9 cellular contexts compared by ENCODE assay signal in genomic region chr2:109715302-109715937, GRCh38.
A peak's percentile ranks its signal among the peaks of the same experiment; 100 is the strongest.
DNase-seq lines count a peak whose midpoint lies in the region; ATAC-seq and TF ChIP-seq lines count a peak whose summit lies in the region.
"Had no signal": no experiment of that assay in that cellular context is flagged by ENCODE, and none has a peak within 500 bp of the region (broad histone marks: within the 10 kb centered on the region; RNA-seq: fewer than 3 reads in every experiment).

No MANE protein-coding gene starts in this region.

- H3K27me3 ChIP-seq in A673 (replicated peaks; ENCODE audit: insufficient read depth, low read depth, low read length, poor library complexity) (no peaks in the 10 kb centered on the region), lower lobe of right lung (ENCODE audit: low read depth) (no peaks in the 10 kb centered on the region)

- BruUV-seq in A673 (replicated peaks; lab: Mats Ljungman, UMichigan), result no TSS peak

- TF ChIP-seq CTCF in A673 (conservative IDR thresholded peaks at IDR 0.05; ENCODE audit: low read depth, low read length) (peak; percentile 35; the same call in 1 of the 2 replicates), cardiac fibroblast (IDR thresholded peaks at IDR 0.05; ENCODE audit: low read depth, low read length) (peak; percentile 40), lower lobe of right lung (IDR thresholded peaks at IDR 0.05) (peak; percentile 57)

- H3K36me3 ChIP-seq in A673 (ENCODE audit: insufficient read depth, low read length, poor library complexity, severe bottlenecking), result no peaks in the 10 kb centered on the region
- no peaks in the 10 kb centered on the region for H3K36me3 ChIP-seq in lower lobe of right lung

- ATAC-seq in lower lobe of right lung (peak; percentile 76 to 81), GM21515 (IDR thresholded peaks at IDR 0.05; ENCODE audit: unreplicated experiment) (no peak)
- ATAC-seq: T-helper 17 cell had no signal

- H3K4me3 ChIP-seq in A673 (ENCODE audit: low read depth, low read length, poor library complexity, severe bottlenecking), result no peak overlapping the region
- H3K4me3 ChIP-seq in cardiac fibroblast (replicated peaks in 1 of 2; ENCODE audit: low read depth in 2 of 2, low read length in 2 of 2), result no peak overlapping the region
- no peak overlapping the region for H3K4me3 ChIP-seq in lower lobe of right lung

- intact Hi-C loops in A673 (cut with micrococcal nuclease; ENCODE audit: unreplicated experiment) (no loop called here), lower lobe of right lung (cut with DNase I) (no loop called here)

- no peaks in the 10 kb centered on the region for H3K4me1 ChIP-seq in A673 (ENCODE audit: insufficient read depth, low read length, poor library complexity, severe bottlenecking)
- no peaks in the 10 kb centered on the region for H3K4me1 ChIP-seq in lower lobe of right lung

- POLR2A ChIA-PET in A673 (lab: Charles Lee; ENCODE audit: low non-redundant PET), result no interaction called here

- CTCF ChIA-PET in A673 (lab: Charles Lee), result interaction anchor here (0.9 kb wide), 1 partner anchor 169 kb away, joined by 3 read pairs; no protein-coding TSS in a partner anchor

- DNase-seq in A673 (ENCODE audit: low spot score), result no peak
- peak; percentile 51 for DNase-seq in HPDE6-E6E7 (ENCODE audit: extremely low spot score)
- peak; percentile 27 to 45 for DNase-seq in cardiac fibroblast (ENCODE audit: low read depth in 2 of 2)
- no peak for DNase-seq in lower lobe of right lung
- no peak for DNase-seq in stimulated activated CD4-positive, alpha-beta T cell treated with anti-CD3 and anti-CD28 coated beads, Interleukin-4, amount 100 ng/mL, for 4 hours
- DNase-seq in activated effector memory CD4-positive, alpha-beta T cell treated with Interleukin-2 at 50 U/mL for 16 hours, result no peak
- DNase-seq in NCI-H1930 (lab: John Stamatoyannopoulos, UW), result no peak
- DNase-seq: T-helper 17 cell had no signal

- H3K9me3 ChIP-seq in A673 (ENCODE audit: low read depth, low read length, poor library complexity, severe bottlenecking) (no peaks in the 10 kb centered on the region), lower lobe of right lung (no peaks in the 10 kb centered on the region)

- H3K27ac ChIP-seq in A673 (ENCODE audit: low read depth, low read length, poor library complexity, severe bottlenecking), result no peak overlapping the region
- no peak overlapping the region for H3K27ac ChIP-seq in lower lobe of right lung

Comparison
In these comparisons a context has a peak if more than half of its experiments do, and no peak if none do; other contexts are left out.
1. DNase-seq: peak in HPDE6-E6E7 (single experiment) and cardiac fibroblast (2 of 2); none in A673 (single experiment), lower lobe of right lung (single experiment), stimulated activated CD4-positive, alpha-beta T cell treated with anti-CD3 and anti-CD28 coated beads, Interleukin-4, amount 100 ng/mL, for 4 hours (0 of 2), activated effector memory CD4-positive, alpha-beta T cell treated with Interleukin-2 at 50 U/mL for 16 hours (single experiment) and NCI-H1930 (0 of 2).
2. Peak in every context shown above with its lines, with median percentiles within 50 percentile points of each other: CTCF ChIP-seq.